In the genomic region with DNA sequence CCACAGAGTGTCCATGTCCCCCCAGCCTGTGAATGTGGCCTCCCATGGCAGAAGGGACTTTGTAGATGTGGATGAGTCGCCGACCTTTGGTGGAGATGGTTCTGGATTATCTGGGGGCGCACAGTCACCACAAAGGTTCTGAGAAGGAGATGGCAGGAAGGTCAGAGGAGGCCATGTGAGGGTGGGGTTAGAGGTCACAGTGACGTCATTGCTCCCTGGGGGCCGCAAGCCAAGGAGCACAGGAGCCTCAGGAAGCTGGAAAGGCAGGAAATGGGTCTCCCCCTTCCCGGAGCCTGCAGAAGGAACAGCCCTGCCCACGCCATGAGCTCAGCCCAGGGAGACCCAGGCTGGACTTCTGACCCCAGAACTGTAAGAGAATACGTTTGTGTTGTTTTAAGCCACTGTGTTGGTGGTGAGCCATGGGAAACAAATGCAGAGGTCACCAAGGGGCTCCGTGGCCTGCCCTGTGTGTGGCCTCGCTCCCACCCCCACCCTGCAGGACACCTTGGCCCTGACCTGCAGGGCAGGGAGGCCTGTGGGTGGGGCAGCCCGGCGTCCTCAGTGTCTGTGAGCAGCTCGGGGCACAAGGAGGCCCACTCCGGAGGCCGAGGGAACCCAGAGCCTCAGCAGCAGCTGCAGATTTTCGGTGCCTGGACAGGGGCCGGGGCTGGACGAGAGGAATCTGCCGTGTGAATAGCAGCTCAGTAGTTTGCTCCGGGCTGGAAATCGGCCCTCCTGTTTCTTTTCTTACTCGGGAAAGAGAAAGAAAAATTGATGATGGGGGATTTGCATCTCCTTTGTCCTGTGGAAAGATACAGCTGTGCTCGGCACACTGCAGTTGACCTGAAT, we compare ENCODE assay signal across 9 cellular contexts. TPM values are rescaled to one million over a fixed set of nuclear protein-coding genes. Genes with fewer than 3 reads are reported as not detected.
DNase-seq lines count a peak whose midpoint lies in the region; ATAC-seq and TF ChIP-seq lines count a peak whose summit lies in the region.
"Had no signal": no experiment of that assay in that cellular context is flagged by ENCODE, and none has a peak within 500 bp of the region (broad histone marks: within the 10 kb centered on the region; RNA-seq: fewer than 3 reads in every experiment).

No MANE protein-coding gene starts in this region.

- 86 to 89% methylated on average over 17 to 18 of the region's 23 CpGs for WGBS in mesodermal cell (ENCODE audit: insufficient coverage in 2 of 2), 2 experiments

- no peaks in the 10 kb centered on the region for H3K9me3 ChIP-seq in mesodermal cell (ENCODE audit: control insufficient read depth, low read length)
- no peaks in the 10 kb centered on the region for H3K9me3 ChIP-seq in vagina
- H3K9me3 ChIP-seq: BE2C had no signal

- H3K27ac ChIP-seq in coronary artery (peak overlapping the region in 1 of 2 donors; percentile 11), mesodermal cell (ENCODE audit: low read depth, low read length, severe bottlenecking) (peak overlapping the region; percentile 5), vagina (peak overlapping the region; percentile 18)

- TF ChIP-seq POLR2A in vagina (IDR thresholded peaks at IDR 0.05) = no peak

- H3K36me3 ChIP-seq in mesodermal cell (ENCODE audit: control insufficient read depth, insufficient read depth, low read length) (no peaks in the 10 kb centered on the region), vagina (no peaks in the 10 kb centered on the region)

- peak in 1 of 2 donors; percentile 61 for ATAC-seq in activated naive CD4-positive, alpha-beta T cell treated with anti-CD3 and anti-CD28 coated beads, Interleukin-2, amount 50 U/mL, for 72 hours
- ATAC-seq in GM21528 (IDR thresholded peaks at IDR 0.05; ENCODE audit: low FRiP score, unreplicated experiment) = no peak
- ATAC-seq in GM21529 (IDR thresholded peaks at IDR 0.05; ENCODE audit: unreplicated experiment) = no peak
- no peak for ATAC-seq in HG03469 (IDR thresholded peaks at IDR 0.05; ENCODE audit: unreplicated experiment)

- H3K27me3 ChIP-seq in vagina = no peaks in the 10 kb centered on the region
- H3K27me3 ChIP-seq: BE2C had no signal

- H3K36me3 Mint-ChIP-seq in activated naive CD4-positive, alpha-beta T cell treated with anti-CD3 and anti-CD28 coated beads, Interleukin-2, amount 50 U/mL, for 72 hours = no peaks in the 10 kb centered on the region

- peak overlapping the region; percentile 52 for H3K4me3 ChIP-seq in coronary artery
- no peak overlapping the region for H3K4me3 ChIP-seq in mesodermal cell (ENCODE audit: extremely low read depth, insufficient read depth, low read length, poor library complexity, severe bottlenecking)
- peak overlapping the region in 1 of 2 donors; percentile 8 for H3K4me3 ChIP-seq in vagina

- H3K4me1 ChIP-seq in mesodermal cell (ENCODE audit: control insufficient read depth, insufficient read depth, low read length, poor library complexity, severe bottlenecking) (peaks cover 20% of the 10 kb centered on the region), vagina (peaks cover 52% of the 10 kb centered on the region)

- intact Hi-C loops in vagina (cut with DNase I) = no loop called here

- TF ChIP-seq CTCF in coronary artery (IDR thresholded peaks at IDR 0.05) (no peak), vagina (IDR thresholded peaks at IDR 0.05) (no peak)

- peaks cover 0 to 8% of the 10 kb centered on the region in 2 donors for H3K9me3 Mint-ChIP-seq in activated naive CD4-positive, alpha-beta T cell treated with anti-CD3 and anti-CD28 coated beads, Interleukin-2, amount 50 U/mL, for 72 hours

- peak overlapping the region; percentile 48 to 54 for H3K27ac Mint-ChIP-seq in activated naive CD4-positive, alpha-beta T cell treated with anti-CD3 and anti-CD28 coated beads, Interleukin-2, amount 50 U/mL, for 72 hours

- DNase-seq in activated naive CD4-positive, alpha-beta T cell treated with anti-CD3 and anti-CD28 coated beads, Interleukin-2, amount 50 U/mL, for 72 hours (ENCODE audit: low spot score in 2 of 2) = peak in 1 of 2 donors; percentile 73
- no peak for DNase-seq in activated naive CD4-positive, alpha-beta T cell treated with Interleukin-2 at 50 U/mL for 16 hours
- DNase-seq in coronary artery (ENCODE audit: low spot score) (no peak), vagina (ENCODE audit: extremely low spot score in 2 of 2) (no peak)
- DNase-seq: BE2C had no signal

RNA-seq across cellular contexts. Expression of gene GRAMD4, which starts 32.1 kb away (rescaled TPM):
- 10 to 100 TPM; 33.8 to 42.4 TPM for total RNA-seq in activated naive CD4-positive, alpha-beta T cell treated with anti-CD3 and anti-CD28 coated beads, Interleukin-2, amount 50 U/mL, for 72 hours
- polyA plus RNA-seq in mesodermal cell (2013, experiment 1 of 2) = 21.6 TPM
- polyA plus RNA-seq in mesodermal cell (2013, experiment 2 of 2) = 26.5 TPM
- 28.7 TPM for total RNA-seq in vagina
